22 cellular contexts compared by ENCODE assay signal in genomic region chr11:130470832-130471706, GRCh38. TPM values are rescaled to one million over a fixed set of nuclear protein-coding genes. Genes with fewer than 3 reads are reported as not detected.
"Had no signal": no experiment of that assay in that cellular context is flagged by ENCODE, and none has a peak within 500 bp of the region (broad histone marks: within the 10 kb centered on the region; RNA-seq: fewer than 3 reads in every experiment).

No MANE protein-coding gene starts in this region.

- H3K27ac ChIP-seq: esophagus squamous epithelium, gastroesophageal sphincter, left lung, lower lobe of right lung, tibial artery, upper lobe of left lung had no signal

- H3K4me3 ChIP-seq: esophagus squamous epithelium, gastroesophageal sphincter, left lung, lower lobe of right lung, smooth muscle cell, tibial artery, upper lobe of left lung had no signal

- H3K4me3 Mint-ChIP-seq: dendritic cell treated with granulocyte-macrophage colony-stimulating factor and Interleukin-4, amounts not matched to agents 40 ng/mL and 50 ng/mL, for 4 days; memory B cell; natural killer cell treated with Interleukin-12 subunit alpha and Interleukin-12 subunit beta and Interleukin-15 and Interleukin-18, amount 100 ng/mL, for 72 hours; stimulated activated effector memory CD8-positive, alpha-beta T cell treated with anti-CD3 and anti-CD28 coated beads, Interleukin-12 subunit alpha, Interleukin-12 subunit beta, amount 100 ng/mL, for 72 hours had no signal

- H3K9me3 ChIP-seq: esophagus squamous epithelium, gastroesophageal sphincter, left lung, lower lobe of right lung, tibial artery, upper lobe of left lung had no signal

- H3K9me3 Mint-ChIP-seq: dendritic cell treated with granulocyte-macrophage colony-stimulating factor and Interleukin-4, amounts not matched to agents 40 ng/mL and 50 ng/mL, for 4 days; memory B cell; natural killer cell treated with Interleukin-12 subunit alpha and Interleukin-12 subunit beta and Interleukin-15 and Interleukin-18, amount 100 ng/mL, for 72 hours; stimulated activated effector memory CD8-positive, alpha-beta T cell treated with anti-CD3 and anti-CD28 coated beads, Interleukin-12 subunit alpha, Interleukin-12 subunit beta, amount 100 ng/mL, for 72 hours had no signal

- H3K27me3 Mint-ChIP-seq: dendritic cell treated with granulocyte-macrophage colony-stimulating factor and Interleukin-4, amounts not matched to agents 40 ng/mL and 50 ng/mL, for 4 days; natural killer cell treated with Interleukin-12 subunit alpha and Interleukin-12 subunit beta and Interleukin-15 and Interleukin-18, amount 100 ng/mL, for 72 hours had no signal

- H3K27me3 ChIP-seq: esophagus squamous epithelium, gastroesophageal sphincter, left lung, tibial artery, upper lobe of left lung had no signal

- H3K4me2 ChIP-seq: smooth muscle cell had no signal

- H3K4me1 ChIP-seq: esophagus squamous epithelium, gastroesophageal sphincter, left lung, lower lobe of right lung, upper lobe of left lung had no signal

- ATAC-seq: gastroesophageal sphincter; left lung; lower lobe of right lung; natural killer cell treated with Interleukin-12 subunit alpha and Interleukin-12 subunit beta and Interleukin-15 and Interleukin-18, amount 100 ng/mL, for 72 hours; right cardiac atrium; stimulated activated effector memory CD8-positive, alpha-beta T cell treated with anti-CD3 and anti-CD28 coated beads, Interleukin-12 subunit alpha, Interleukin-12 subunit beta, amount 100 ng/mL, for 72 hours; stimulated activated naive CD8-positive, alpha-beta T cell treated with anti-CD3 and anti-CD28 coated beads, Interleukin-15, Interleukin-2, amounts not matched to agents 100 U/mL and 50 U/mL, for 24 hours had no signal

- DNase-seq: cerebellar nuclear complex; esophagus squamous epithelium; foreskin fibroblast; hippocampal formation; kidney glomerular epithelial cell; left lung; lower lobe of right lung; midbrain; stimulated activated CD4-positive, alpha-beta T cell treated with anti-CD3 and anti-CD28 coated beads, Interleukin-2, amount 100 ng/mL, for 48 hours; stimulated activated CD8-positive, alpha-beta memory T cell treated with anti-CD3 and anti-CD28 coated beads, Interleukin-4, amount 100 ng/mL, for 48 hours; stimulated activated naive CD8-positive, alpha-beta T cell treated with anti-CD3 and anti-CD28 coated beads, Interleukin-15, Interleukin-2, amounts not matched to agents 100 U/mL and 50 U/mL, for 24 hours; tibial artery had no signal

- H3K27ac Mint-ChIP-seq: dendritic cell treated with granulocyte-macrophage colony-stimulating factor and Interleukin-4, amounts not matched to agents 40 ng/mL and 50 ng/mL, for 4 days; memory B cell; natural killer cell treated with Interleukin-12 subunit alpha and Interleukin-12 subunit beta and Interleukin-15 and Interleukin-18, amount 100 ng/mL, for 72 hours; stimulated activated effector memory CD8-positive, alpha-beta T cell treated with anti-CD3 and anti-CD28 coated beads, Interleukin-12 subunit alpha, Interleukin-12 subunit beta, amount 100 ng/mL, for 72 hours had no signal

- H3K4me1 Mint-ChIP-seq: memory B cell; stimulated activated effector memory CD8-positive, alpha-beta T cell treated with anti-CD3 and anti-CD28 coated beads, Interleukin-12 subunit alpha, Interleukin-12 subunit beta, amount 100 ng/mL, for 72 hours had no signal

RNA-seq across cellular contexts. Expression of gene ADAMTS15, which starts 22.6 kb away (rescaled TPM):
- total RNA-seq: natural killer cell treated with Interleukin-12 subunit alpha and Interleukin-12 subunit beta and Interleukin-15 and Interleukin-18, amount 100 ng/mL, for 72 hours had no signal

RNA-seq across cellular contexts. Expression of gene ADAMTS8, which starts 42.7 kb away (rescaled TPM):
- total RNA-seq: epithelial cell of proximal tubule; natural killer cell treated with Interleukin-12 subunit alpha and Interleukin-12 subunit beta and Interleukin-15 and Interleukin-18, amount 100 ng/mL, for 72 hours; pulmonary artery endothelial cell; smooth muscle cell had no signal
